8 cellular contexts compared by ENCODE assay signal in genomic region chr1:89566761-89567174, GRCh38. TPM values are rescaled to one million over a fixed set of nuclear protein-coding genes. Genes with fewer than 3 reads are reported as not detected.
DNase-seq lines count a peak whose midpoint lies in the region; ATAC-seq and TF ChIP-seq lines count a peak whose summit lies in the region.
"Had no signal": no experiment of that assay in that cellular context is flagged by ENCODE, and none has a peak within 500 bp of the region (broad histone marks: within the 10 kb centered on the region; RNA-seq: fewer than 3 reads in every experiment).

No MANE protein-coding gene starts in this region.

- peaks cover 3% of the 10 kb centered on the region for H3K4me1 ChIP-seq in mucosa of descending colon (ENCODE audit: low read depth)
- H3K4me1 ChIP-seq in transverse colon: no peaks in the 10 kb centered on the region

- peak overlapping the region; percentile 0 to 36 (median 21) for H3K27ac ChIP-seq in transverse colon

- TF ChIP-seq CTCF in fibroblast of pulmonary artery (IDR thresholded peaks at IDR 0.05; ENCODE audit: low read length, missing control alignments): no peak
- no peak for TF ChIP-seq CTCF in mucosa of descending colon (IDR thresholded peaks at IDR 0.05)
- TF ChIP-seq CTCF in transverse colon (IDR thresholded peaks at IDR 0.05): no peak

- H3K4me3 ChIP-seq in fibroblast of pulmonary artery (replicated peaks; ENCODE audit: low read depth, low read length): no peak overlapping the region
- no peak overlapping the region for H3K4me3 ChIP-seq in mucosa of descending colon
- no peak overlapping the region for H3K4me3 ChIP-seq in transverse colon

- in situ Hi-C loops in transverse colon (cut with MboI; ENCODE audit: low pct_ligation_motif_present in 1 of 4, low pct_unique_long_range_greater_than_20kb in 1 of 4, low sequenced_read_pairs in 3 of 4): no loop called here

- 46 to 70% methylated on average over 6 of the region's 6 CpGs for WGBS in transverse colon (ENCODE audit: low coverage in 1 of 2), 2 donors

- no peak for TF ChIP-seq EP300 in transverse colon (IDR thresholded peaks at IDR 0.05; ENCODE audit: low read depth)

- intact Hi-C loops in mucosa of descending colon (cut with DNase I, micrococcal nuclease) (no loop called here), transverse colon (cut with DNase I; ENCODE audit: low total_unique reads) (no loop called here)

- H3K36me3 ChIP-seq in mucosa of descending colon (ENCODE audit: low read depth) (no peaks in the 10 kb centered on the region), transverse colon (no peaks in the 10 kb centered on the region)

- H3K9me3 ChIP-seq in mucosa of descending colon: no peaks in the 10 kb centered on the region
- H3K9me3 ChIP-seq in transverse colon: no peaks in the 10 kb centered on the region

- H3K27me3 ChIP-seq in transverse colon: no peaks in the 10 kb centered on the region

- no peak for TF ChIP-seq POLR2A in transverse colon (IDR thresholded peaks at IDR 0.05)

- ATAC-seq in mucosa of descending colon (peak; percentile 50), HG03139 (IDR thresholded peaks at IDR 0.05; ENCODE audit: unreplicated experiment) (no peak), GM19035 (IDR thresholded peaks at IDR 0.05; ENCODE audit: unreplicated experiment) (no peak)

- DNase-seq in SHP77 treated with DMSO at 0.1 percent for 48 hours (lab: John Stamatoyannopoulos, UW): peak; percentile 50
- peak; percentile 76 for DNase-seq in fibroblast of pulmonary artery (ENCODE audit: low read depth)
- peak in 1 of 3 donors; percentile 18 for DNase-seq in mucosa of descending colon
- peak; percentile 14 for DNase-seq in transverse colon
- DNase-seq in NCI-H748 (lab: John Stamatoyannopoulos, UW; ENCODE audit: unreplicated experiment): no peak
- DNase-seq: NCI-H1105 treated with DMSO at 0.1 percent for 48 hours had no signal

RNA-seq across cellular contexts. Expression of gene LRRC8B, which starts 42.1 kb away (rescaled TPM):
- 10 to 100 TPM; 11.2 to 16.1 (median 11.6) TPM for total RNA-seq in mucosa of descending colon
- total RNA-seq in transverse colon: 10 to 100 TPM in 2 of 4 donors, 1 to 10 TPM in 2; 7.0 to 10.5 (median 8.7) TPM
